In the genomic region with DNA sequence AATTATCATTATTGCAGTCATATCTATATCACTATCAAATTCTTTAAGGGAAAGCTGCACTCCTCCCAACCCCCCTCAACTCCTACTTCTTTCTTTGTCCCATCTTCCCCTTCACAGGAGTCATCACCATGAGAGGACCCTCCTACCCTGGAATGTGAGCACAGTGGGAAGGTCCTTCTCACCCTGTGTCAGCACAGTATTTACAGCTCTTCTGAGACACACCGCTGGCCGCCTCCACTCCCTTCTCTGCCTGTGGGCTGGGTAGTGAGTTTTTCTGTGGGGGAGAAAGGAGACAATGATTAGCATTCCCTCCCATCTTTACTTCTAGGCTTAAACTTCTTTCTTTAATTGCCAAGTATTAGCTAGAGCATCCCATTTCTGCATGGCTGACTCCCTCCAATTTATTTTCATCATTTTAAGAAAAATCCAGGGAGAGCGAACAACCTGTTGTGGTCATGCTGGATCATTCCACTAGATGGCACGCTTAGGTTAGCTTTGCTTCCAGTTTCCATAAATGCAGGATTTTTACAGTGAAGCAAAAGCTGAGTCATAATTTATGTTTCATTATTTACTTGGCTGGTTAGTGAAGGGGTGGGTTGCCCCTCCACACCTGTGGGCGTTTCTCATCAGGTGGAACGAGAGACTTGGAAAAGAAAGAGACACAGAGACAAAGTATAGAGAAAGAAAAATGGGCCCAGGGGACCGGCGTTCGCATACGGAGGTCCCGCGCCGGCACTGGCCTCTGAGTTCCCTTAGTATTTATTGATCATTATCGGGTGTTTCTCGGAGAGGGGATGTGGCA, we compare ENCODE assay signal across 8 cellular contexts.
A peak's percentile ranks its signal among the peaks of the same experiment; 100 is the strongest.
DNase-seq lines count a peak whose midpoint lies in the region; ATAC-seq and TF ChIP-seq lines count a peak whose summit lies in the region.

No MANE protein-coding gene starts in this region.

- TF ChIP-seq CTCF in WERI-Rb-1 (IDR thresholded peaks at IDR 0.05; ENCODE audit: low read depth, low read length) (peak; percentile 70), esophagus squamous epithelium (IDR thresholded peaks at IDR 0.05) (peak; percentile 49 to 81 (median 68)), transverse colon (IDR thresholded peaks at IDR 0.05) (peak; percentile 68 to 78 (median 75))

- H3K4me3 ChIP-seq in WERI-Rb-1 (ENCODE audit: low read depth, low read length), result peak overlapping the region; percentile 62
- H3K4me3 ChIP-seq in esophagus squamous epithelium, result peak overlapping the region; percentile 17 to 62 (median 42)
- H3K4me3 ChIP-seq in mucosa of rectum (ENCODE audit: low read length in 2 of 2), result peak overlapping the region; percentile 32 to 59
- peak overlapping the region; percentile 25 to 51 (median 28) for H3K4me3 ChIP-seq in transverse colon

- H3K27me3 ChIP-seq in WERI-Rb-1 (ENCODE audit: insufficient read depth, low read depth, severe bottlenecking) (no peaks in the 10 kb centered on the region), esophagus squamous epithelium (peaks cover 0 to 7% (median 0%) of the 10 kb centered on the region in 4 donors), mucosa of rectum (ENCODE audit: control insufficient read depth in 2 of 2, insufficient read depth in 2 of 2, low read length in 2 of 2) (no peaks in the 10 kb centered on the region), transverse colon (peaks cover 5% of the 10 kb centered on the region)

- 16 to 18% methylated on average over 15 of the region's 15 CpGs for WGBS in esophagus squamous epithelium, 2 donors
- WGBS in transverse colon (ENCODE audit: low coverage in 1 of 2), 2 donors, result 20 to 23% methylated on average over 14 to 15 of the region's 15 CpGs

- no peak for TF ChIP-seq POLR2A in esophagus squamous epithelium (IDR thresholded peaks at IDR 0.05)
- TF ChIP-seq POLR2A in transverse colon (IDR thresholded peaks at IDR 0.05), result no peak

- intact Hi-C loops in esophagus squamous epithelium (cut with DNase I), result no loop called here
- intact Hi-C loops in transverse colon (cut with DNase I; ENCODE audit: low total_unique reads), result no loop called here

- in situ Hi-C loops in transverse colon (cut with MboI; ENCODE audit: low pct_ligation_motif_present in 1 of 4, low pct_unique_long_range_greater_than_20kb in 1 of 4, low sequenced_read_pairs in 3 of 4), result loop anchor here in 1 of 4 donors (10.0 kb wide), 1 partner anchor 396 kb away; no protein-coding TSS in a partner anchor

- DNase-seq in Ammon's horn (ENCODE audit: low spot score) (peak; percentile 72), NCI-H146 (lab: John Stamatoyannopoulos, UW) (peak; percentile 79), WERI-Rb-1 (peak; percentile 29), esophagus squamous epithelium (lab: John Stamatoyannopoulos, UW) (no peak), transverse colon (peak; percentile 45)

- H3K36me3 ChIP-seq in WERI-Rb-1 (no peaks in the 10 kb centered on the region), esophagus squamous epithelium (no peaks in the 10 kb centered on the region), mucosa of rectum (ENCODE audit: control insufficient read depth in 2 of 2, insufficient read depth in 2 of 2, low read length in 2 of 2) (no peaks in the 10 kb centered on the region), transverse colon (no peaks in the 10 kb centered on the region)

- no peaks in the 10 kb centered on the region for H3K9me3 ChIP-seq in WERI-Rb-1 (ENCODE audit: severe bottlenecking)
- H3K9me3 ChIP-seq in esophagus squamous epithelium, result no peaks in the 10 kb centered on the region
- H3K9me3 ChIP-seq in mucosa of rectum (ENCODE audit: control insufficient read depth in 2 of 2, low read length in 2 of 2), result no peaks in the 10 kb centered on the region
- H3K9me3 ChIP-seq in transverse colon, result no peaks in the 10 kb centered on the region

- H3K27ac ChIP-seq in WERI-Rb-1 (peak overlapping the region; percentile 40; the same call in 1 of the 2 replicates), esophagus squamous epithelium (peak overlapping the region in 2 of 4 donors; percentile 1 to 34), mucosa of rectum (ENCODE audit: low read depth in 2 of 2, low read length in 2 of 2) (no peak overlapping the region), transverse colon (no peak overlapping the region)

- TF ChIP-seq EP300 in transverse colon (IDR thresholded peaks at IDR 0.05; ENCODE audit: low read depth), result no peak

- peak; percentile 91 for ATAC-seq in GM18508 (IDR thresholded peaks at IDR 0.05; ENCODE audit: insufficient read depth, unreplicated experiment)
- peak; percentile 96 for ATAC-seq in HG02885 (IDR thresholded peaks at IDR 0.05; ENCODE audit: poor library complexity, unreplicated experiment)

- peaks cover 2 to 17% (median 3%) of the 10 kb centered on the region in 3 donors for H3K4me1 ChIP-seq in esophagus squamous epithelium
- no peaks in the 10 kb centered on the region for H3K4me1 ChIP-seq in mucosa of rectum (ENCODE audit: control insufficient read depth in 2 of 2, insufficient read depth in 2 of 2, low read length in 2 of 2)
- H3K4me1 ChIP-seq in transverse colon, result peaks cover 0 to 7% (median 2%) of the 10 kb centered on the region in 4 donors

- H3K9ac ChIP-seq in mucosa of rectum (ENCODE audit: low read depth in 1 of 2, low read length in 2 of 2), result no peak overlapping the region
